8 cellular contexts compared by ENCODE assay signal in the genomic region with DNA sequence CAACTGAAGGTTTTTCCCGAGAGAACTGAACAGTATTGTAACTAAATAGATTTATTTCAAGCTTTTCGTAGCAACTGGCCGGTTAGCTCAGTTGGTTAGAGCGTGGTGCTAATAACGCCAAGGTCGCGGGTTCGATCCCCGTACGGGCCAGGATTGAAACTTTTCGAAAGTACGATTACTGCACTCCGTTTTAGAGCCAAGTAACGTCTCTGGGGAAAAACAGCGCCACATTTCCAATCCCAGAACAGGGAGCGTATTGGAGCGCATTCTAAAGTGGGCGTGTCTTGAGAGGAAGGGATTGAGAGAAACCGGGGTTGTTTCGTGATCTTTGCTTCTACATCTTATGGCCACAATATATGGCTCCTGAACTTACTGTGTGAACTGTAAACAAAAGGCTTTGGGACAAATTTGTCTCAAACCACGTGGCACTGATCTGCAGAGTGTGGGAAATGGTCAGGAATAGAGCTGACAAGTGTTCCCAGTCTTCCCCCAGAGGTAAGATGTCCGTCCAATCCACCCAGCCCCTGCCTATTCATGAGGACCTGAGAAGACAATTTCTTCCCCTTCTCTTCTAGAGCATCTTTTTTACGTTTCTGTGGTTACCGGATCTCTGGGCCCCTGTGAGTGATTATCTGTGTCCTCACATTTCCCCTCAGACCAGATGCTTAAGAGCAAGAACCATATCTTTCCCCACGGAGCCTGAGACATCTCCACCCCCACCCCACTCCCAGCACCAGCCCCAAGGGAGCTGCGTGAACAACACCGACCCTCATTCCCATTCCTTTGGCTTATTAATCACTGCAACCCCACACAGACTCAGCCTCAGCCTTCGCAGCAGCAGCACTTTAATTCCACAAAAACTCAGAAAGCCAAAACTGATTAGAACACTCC. TPM values are rescaled to one million over a fixed set of nuclear protein-coding genes. Genes with fewer than 3 reads are reported as not detected.
A peak's percentile ranks its signal among the peaks of the same experiment; 100 is the strongest.
DNase-seq lines count a peak whose midpoint lies in the region; ATAC-seq and TF ChIP-seq lines count a peak whose summit lies in the region.

No MANE protein-coding gene starts in this region.

- CTCF ChIA-PET in PC-3 (lab: Charles Lee): interaction anchor here (0.5 to 0.7 kb wide), 2 partner anchors 11 to 13 kb away, joined by 3 to 4 read pairs; no protein-coding TSS in a partner anchor

- no peaks in the 10 kb centered on the region for H3F3A ChIP-seq in PC-3 (ENCODE audit: low read length, unreplicated experiment)

- no peaks in the 10 kb centered on the region for H3K9me3 ChIP-seq in PC-3 (ENCODE audit: low read length)
- no peaks in the 10 kb centered on the region for H3K9me3 ChIP-seq in esophagus muscularis mucosa
- H3K9me3 ChIP-seq in mucosa of rectum (ENCODE audit: control insufficient read depth in 2 of 2, low read length in 2 of 2): no peaks in the 10 kb centered on the region

- intact Hi-C loops in PC-3 (cut with micrococcal nuclease): loop anchor here (1.0 to 2.0 kb wide), 3 partner anchors 34 to 68 kb away; a partner anchor contains a TSS
- intact Hi-C loops in esophagus muscularis mucosa (cut with DNase I): loop anchor here (1.0 to 2.0 kb wide), 2 partner anchors 34 to 67 kb away; no protein-coding TSS in a partner anchor

- in situ Hi-C loops in KBM-7 (cut with MboI; ENCODE audit: low pct_unique_long_range_greater_than_20kb, low sequenced_read_pairs): no loop called here

- BruUV-seq in PC-3 (replicated peaks; lab: Mats Ljungman, UMichigan): TSS peak; percentile 100

- H4K20me1 ChIP-seq in PC-3 (ENCODE audit: low read length): no peaks in the 10 kb centered on the region

- TF ChIP-seq CTCF in AG10803 (conservative IDR thresholded peaks at IDR 0.05; ENCODE audit: low read length) (0 out of 2 replicates have a peak, but pooled peaks have one; percentile 6), PC-3 (conservative IDR thresholded peaks at IDR 0.05; ENCODE audit: low read depth, low read length) (no peak), esophagus muscularis mucosa (IDR thresholded peaks at IDR 0.05) (peak in 1 of 3 experiments; percentile 8)

- H3K9ac ChIP-seq in PC-3 (ENCODE audit: low read length) (peak overlapping the region; percentile 68), mucosa of rectum (ENCODE audit: low read depth in 1 of 2, low read length in 2 of 2) (peak overlapping the region; percentile 90 to 94)

- WGBS in esophagus muscularis mucosa: 4% methylated on average over 28 of the region's 28 CpGs

- ATAC-seq in GM19328 (IDR thresholded peaks at IDR 0.05; ENCODE audit: unreplicated experiment) (peak; percentile 24), PC-3 (peak; percentile 44)

- POLR2A ChIA-PET in PC-3 (lab: Charles Lee; ENCODE audit: unreplicated experiment): interaction anchor here (0.6 kb wide), 3 partner anchors 12 to 304 kb away, joined by 3 to 4 read pairs (median 4); no protein-coding TSS in a partner anchor

- H3K4me1 ChIP-seq in PC-3 (ENCODE audit: insufficient read depth, low read length) (peaks cover 19% of the 10 kb centered on the region), esophagus muscularis mucosa (peaks cover 44 to 67% (median 56%) of the 10 kb centered on the region in 4 donors), mucosa of rectum (ENCODE audit: control insufficient read depth in 2 of 2, insufficient read depth in 2 of 2, low read length in 2 of 2) (peaks cover 40 to 46% of the 10 kb centered on the region in 2 donors)

- TF ChIP-seq EP300 in esophagus muscularis mucosa (IDR thresholded peaks at IDR 0.05): no peak

- H3K36me3 ChIP-seq in PC-3 (ENCODE audit: low read depth, low read length): no peaks in the 10 kb centered on the region
- H3K36me3 ChIP-seq in esophagus muscularis mucosa: no peaks in the 10 kb centered on the region
- H3K36me3 ChIP-seq in mucosa of rectum (ENCODE audit: control insufficient read depth in 2 of 2, insufficient read depth in 2 of 2, low read length in 2 of 2): no peaks in the 10 kb centered on the region

- DNase-seq in AG10803 (ENCODE audit: low read depth) (peak; percentile 100), KBM-7 (peak; percentile 99), PC-3 (peak; percentile 98), activated T-cell treated with anti-CD3 and anti-CD28 coated beads for 48 hours (ENCODE audit: low read depth) (peak; percentile 84), esophagus muscularis mucosa (ENCODE audit: extremely low spot score) (peak; percentile 99)
- DNase-seq in stimulated activated CD8-positive, alpha-beta memory T cell treated with anti-CD3 and anti-CD28 coated beads, Interleukin-4, amount 100 ng/mL, for 1 hour (ENCODE audit: low read depth in 2 of 2, low spot score in 1 of 2): peak; percentile 81 to 83

- H3K4me3 ChIP-seq in AG10803 (ENCODE audit: low read length) (peak overlapping the region; percentile 89), PC-3 (ENCODE audit: low read length) (peak overlapping the region; percentile 88), esophagus muscularis mucosa (peak overlapping the region; percentile 70 to 90 (median 87)), mucosa of rectum (ENCODE audit: low read length in 2 of 2) (peak overlapping the region; percentile 93 to 95)

- peak overlapping the region; percentile 77; the same call in 1 of the 2 replicates for H2AFZ ChIP-seq in PC-3 (ENCODE audit: low read length)

- H3K27me3 ChIP-seq in PC-3 (ENCODE audit: low read length) (no peaks in the 10 kb centered on the region), esophagus muscularis mucosa (no peaks in the 10 kb centered on the region), mucosa of rectum (ENCODE audit: control insufficient read depth in 2 of 2, insufficient read depth in 2 of 2, low read length in 2 of 2) (no peaks in the 10 kb centered on the region)

- H3K27ac ChIP-seq in PC-3 (ENCODE audit: low read length): peak overlapping the region; percentile 80
- H3K27ac ChIP-seq in esophagus muscularis mucosa (replicated peaks in 1 of 4): peak overlapping the region; percentile 93 to 99 (median 96)
- peak overlapping the region; percentile 97 to 98 for H3K27ac ChIP-seq in mucosa of rectum (ENCODE audit: low read depth in 2 of 2, low read length in 2 of 2)

- no peak for TF ChIP-seq POLR2A in esophagus muscularis mucosa (IDR thresholded peaks at IDR 0.05; ENCODE audit: low read depth)

- H3K9me2 ChIP-seq in PC-3 (replicated peaks; ENCODE audit: low read length): no peaks in the 10 kb centered on the region

- H3K4me2 ChIP-seq in PC-3 (ENCODE audit: low read length): peak overlapping the region; percentile 99

- peaks cover 16% of the 10 kb centered on the region for H3K79me2 ChIP-seq in PC-3 (ENCODE audit: low read length)

RNA-seq across cellular contexts. Expression of a gene that starts 2.2 kb away (rescaled TPM):
- total RNA-seq in PC-3 (2014; rRNA removed): 5.9 and 7.3 TPM in 2 replicates
- total RNA-seq in esophagus muscularis mucosa: 10 to 100 TPM in 3 of 4 donors, 1 to 10 TPM in 1; 8.6 to 22.4 (median 13.9) TPM

RNA-seq across cellular contexts. Expression of a gene that starts 11.6 kb away (rescaled TPM):
- total RNA-seq in PC-3 (2014; rRNA removed): 19.0 and 26.6 TPM in 2 replicates
- total RNA-seq in esophagus muscularis mucosa: 10 to 100 TPM; 10.4 to 17.8 (median 13.6) TPM

RNA-seq across cellular contexts. Expression of a gene that starts 22.6 kb away (rescaled TPM):
- total RNA-seq in PC-3 (2014; rRNA removed) (72.3 and 82.9 TPM in 2 replicates), esophagus muscularis mucosa (1 to 10 TPM in 1 of 4 donors, not detected in 3; 1.5 TPM)

RNA-seq across cellular contexts. Expression of a gene that starts 25.0 kb away (rescaled TPM):
- total RNA-seq in PC-3 (2014; rRNA removed) (5.0 and 18.0 TPM in 2 replicates), esophagus muscularis mucosa (10 to 100 TPM; 23.7 to 36.4 (median 33.0) TPM)

RNA-seq across cellular contexts. Expression of a gene that starts 35.6 kb away (rescaled TPM):
- 25.0 and 47.2 TPM in 2 replicates for total RNA-seq in PC-3 (2014; rRNA removed)
- 100 to 1,000 TPM; 127 to 263 (median 168) TPM for total RNA-seq in esophagus muscularis mucosa

Comparison
In these comparisons a context has a peak if more than half of its experiments do, and no peak if none do; other contexts are left out.
1. Peak in every context shown above with its lines: DNase-seq, ATAC-seq, H3K4me3 ChIP-seq and H3K27ac ChIP-seq.
2. RNA of a gene that starts 22.6 kb away (total RNA-seq): 72.3 to 82.9 TPM in PC-3; 1.5 TPM in esophagus muscularis mucosa; every median in the first group is over 10 times any median in the second.